In genomic region chr15:40925495-40925862, GRCh38 we compare ENCODE assay signal across 2 cellular contexts.
TF ChIP-seq lines count a peak whose summit lies in the region.

No MANE protein-coding gene starts in this region.

TF ChIP-seq in GM23338, 12 proteins besides CTCF, POLR2A, EP300 and RAD21:
- no peak for TF ChIP-seq EZH2phosphoT487 (IDR thresholded peaks at IDR 0.05; ENCODE audit: unreplicated experiment)
- no peak for TF ChIP-seq CREB1 (CRISPR knock-in tag; IDR thresholded peaks at IDR 0.05; ENCODE audit: low read depth)
- no peak for TF ChIP-seq EZH2 (IDR thresholded peaks at IDR 0.05; ENCODE audit: low read depth, unreplicated experiment)
- no peak for TF ChIP-seq JUNB (IDR thresholded peaks at IDR 0.05; ENCODE audit: unreplicated experiment)
- no peak for TF ChIP-seq ZNF114 (CRISPR knock-in tag; IDR thresholded peaks at IDR 0.05)
- no peak for TF ChIP-seq POLR2AphosphoS5 (IDR thresholded peaks at IDR 0.05; ENCODE audit: low read depth)
- no peak for TF ChIP-seq REST (IDR thresholded peaks at IDR 0.05; ENCODE audit: unreplicated experiment)
- TF ChIP-seq ETS1 (IDR thresholded peaks at IDR 0.05), result no peak
- TF ChIP-seq ZNF331 (CRISPR knock-in tag; IDR thresholded peaks at IDR 0.05; ENCODE audit: low read depth), result no peak
- TF ChIP-seq, protein P1, sequence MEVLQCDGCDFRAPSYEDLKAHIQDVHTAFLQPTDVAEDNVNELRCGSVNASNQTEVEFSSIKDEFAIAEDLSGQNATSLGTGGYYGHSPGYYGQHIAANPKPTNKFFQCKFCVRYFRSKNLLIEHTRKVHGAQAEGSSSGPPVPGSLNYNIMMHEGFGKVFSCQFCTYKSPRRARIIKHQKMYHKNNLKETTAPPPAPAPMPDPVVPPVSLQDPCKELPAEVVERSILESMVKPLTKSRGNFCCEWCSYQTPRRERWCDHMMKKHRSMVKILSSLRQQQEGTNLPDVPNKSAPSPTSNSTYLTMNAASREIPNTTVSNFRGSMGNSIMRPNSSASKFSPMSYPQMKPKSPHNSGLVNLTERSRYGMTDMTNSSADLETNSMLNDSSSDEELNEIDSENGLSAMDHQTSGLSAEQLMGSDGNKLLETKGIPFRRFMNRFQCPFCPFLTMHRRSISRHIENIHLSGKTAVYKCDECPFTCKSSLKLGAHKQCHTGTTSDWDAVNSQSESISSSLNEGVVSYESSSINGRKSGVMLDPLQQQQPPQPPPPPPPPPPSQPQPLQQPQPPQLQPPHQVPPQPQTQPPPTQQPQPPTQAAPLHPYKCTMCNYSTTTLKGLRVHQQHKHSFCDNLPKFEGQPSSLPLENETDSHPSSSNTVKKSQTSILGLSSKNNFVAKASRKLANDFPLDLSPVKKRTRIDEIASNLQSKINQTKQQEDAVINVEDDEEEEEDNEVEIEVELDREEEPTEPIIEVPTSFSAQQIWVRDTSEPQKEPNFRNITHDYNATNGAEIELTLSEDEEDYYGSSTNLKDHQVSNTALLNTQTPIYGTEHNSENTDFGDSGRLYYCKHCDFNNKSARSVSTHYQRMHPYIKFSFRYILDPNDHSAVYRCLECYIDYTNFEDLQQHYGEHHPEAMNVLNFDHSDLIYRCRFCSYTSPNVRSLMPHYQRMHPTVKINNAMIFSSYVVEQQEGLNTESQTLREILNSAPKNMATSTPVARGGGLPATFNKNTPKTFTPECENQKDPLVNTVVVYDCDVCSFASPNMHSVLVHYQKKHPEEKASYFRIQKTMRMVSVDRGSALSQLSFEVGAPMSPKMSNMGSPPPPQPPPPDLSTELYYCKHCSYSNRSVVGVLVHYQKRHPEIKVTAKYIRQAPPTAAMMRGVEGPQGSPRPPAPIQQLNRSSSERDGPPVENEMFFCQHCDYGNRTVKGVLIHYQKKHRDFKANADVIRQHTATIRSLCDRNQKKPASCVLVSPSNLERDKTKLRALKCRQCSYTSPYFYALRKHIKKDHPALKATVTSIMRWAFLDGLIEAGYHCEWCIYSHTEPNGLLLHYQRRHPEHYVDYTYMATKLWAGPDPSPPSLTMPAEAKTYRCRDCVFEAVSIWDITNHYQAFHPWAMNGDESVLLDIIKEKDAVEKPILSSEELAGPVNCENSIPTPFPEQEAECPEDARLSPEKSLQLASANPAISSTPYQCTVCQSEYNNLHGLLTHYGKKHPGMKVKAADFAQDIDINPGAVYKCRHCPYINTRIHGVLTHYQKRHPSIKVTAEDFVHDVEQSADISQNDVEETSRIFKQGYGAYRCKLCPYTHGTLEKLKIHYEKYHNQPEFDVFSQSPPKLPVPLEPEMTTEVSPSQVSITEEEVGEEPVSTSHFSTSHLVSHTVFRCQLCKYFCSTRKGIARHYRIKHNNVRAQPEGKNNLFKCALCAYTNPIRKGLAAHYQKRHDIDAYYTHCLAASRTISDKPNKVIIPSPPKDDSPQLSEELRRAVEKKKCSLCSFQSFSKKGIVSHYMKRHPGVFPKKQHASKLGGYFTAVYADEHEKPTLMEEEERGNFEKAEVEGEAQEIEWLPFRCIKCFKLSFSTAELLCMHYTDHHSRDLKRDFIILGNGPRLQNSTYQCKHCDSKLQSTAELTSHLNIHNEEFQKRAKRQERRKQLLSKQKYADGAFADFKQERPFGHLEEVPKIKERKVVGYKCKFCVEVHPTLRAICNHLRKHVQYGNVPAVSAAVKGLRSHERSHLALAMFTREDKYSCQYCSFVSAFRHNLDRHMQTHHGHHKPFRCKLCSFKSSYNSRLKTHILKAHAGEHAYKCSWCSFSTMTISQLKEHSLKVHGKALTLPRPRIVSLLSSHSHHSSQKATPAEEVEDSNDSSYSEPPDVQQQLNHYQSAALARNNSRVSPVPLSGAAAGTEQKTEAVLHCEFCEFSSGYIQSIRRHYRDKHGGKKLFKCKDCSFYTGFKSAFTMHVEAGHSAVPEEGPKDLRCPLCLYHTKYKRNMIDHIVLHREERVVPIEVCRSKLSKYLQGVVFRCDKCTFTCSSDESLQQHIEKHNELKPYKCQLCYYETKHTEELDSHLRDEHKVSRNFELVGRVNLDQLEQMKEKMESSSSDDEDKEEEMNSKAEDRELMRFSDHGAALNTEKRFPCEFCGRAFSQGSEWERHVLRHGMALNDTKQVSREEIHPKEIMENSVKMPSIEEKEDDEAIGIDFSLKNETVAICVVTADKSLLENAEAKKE (CRISPR knock-in tag; IDR thresholded peaks at IDR 0.05), result no peak
- TF ChIP-seq STAT1 (IDR thresholded peaks at IDR 0.05; ENCODE audit: unreplicated experiment), result no peak
TF ChIP-seq in GM23338: peak in this region for 0.

TF ChIP-seq in K562, 482 proteins besides CTCF, POLR2A, EP300 and RAD21:
- TF ChIP-seq, protein P2, sequence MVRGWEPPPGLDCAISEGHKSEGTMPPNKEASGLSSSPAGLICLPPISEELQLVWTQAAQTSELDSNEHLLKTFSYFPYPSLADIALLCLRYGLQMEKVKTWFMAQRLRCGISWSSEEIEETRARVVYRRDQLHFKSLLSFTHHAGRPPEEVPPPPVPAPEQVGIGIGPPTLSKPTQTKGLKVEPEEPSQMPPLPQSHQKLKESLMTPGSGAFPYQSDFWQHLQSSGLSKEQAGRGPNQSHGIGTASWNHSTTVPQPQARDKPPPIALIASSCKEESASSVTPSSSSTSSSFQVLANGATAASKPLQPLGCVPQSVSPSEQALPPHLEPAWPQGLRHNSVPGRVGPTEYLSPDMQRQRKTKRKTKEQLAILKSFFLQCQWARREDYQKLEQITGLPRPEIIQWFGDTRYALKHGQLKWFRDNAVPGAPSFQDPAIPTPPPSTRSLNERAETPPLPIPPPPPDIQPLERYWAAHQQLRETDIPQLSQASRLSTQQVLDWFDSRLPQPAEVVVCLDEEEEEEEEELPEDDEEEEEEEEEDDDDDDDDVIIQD (CRISPR knock-in tag; IDR thresholded peaks at IDR 0.05), result no peak
- TF ChIP-seq E2F6 (IDR thresholded peaks at IDR 0.05; ENCODE audit: borderline replicate concordance in 1 of 2, extremely low read depth in 1 of 2, insufficient read depth in 1 of 2, insufficient read length in 1 of 2, low read depth in 1 of 2, low read length in 1 of 2, poor library complexity in 1 of 2, severe bottlenecking in 1 of 2) (peak in 1 of 2 experiments; percentile 35), ZBTB33 (CRISPR knock-in tag; IDR thresholded peaks at IDR 0.05) (peak; percentile 69), DLX4 (CRISPR knock-in tag; IDR thresholded peaks at IDR 0.05) (no peak)
